1 cellular context compared by ENCODE assay signal in the genomic region with DNA sequence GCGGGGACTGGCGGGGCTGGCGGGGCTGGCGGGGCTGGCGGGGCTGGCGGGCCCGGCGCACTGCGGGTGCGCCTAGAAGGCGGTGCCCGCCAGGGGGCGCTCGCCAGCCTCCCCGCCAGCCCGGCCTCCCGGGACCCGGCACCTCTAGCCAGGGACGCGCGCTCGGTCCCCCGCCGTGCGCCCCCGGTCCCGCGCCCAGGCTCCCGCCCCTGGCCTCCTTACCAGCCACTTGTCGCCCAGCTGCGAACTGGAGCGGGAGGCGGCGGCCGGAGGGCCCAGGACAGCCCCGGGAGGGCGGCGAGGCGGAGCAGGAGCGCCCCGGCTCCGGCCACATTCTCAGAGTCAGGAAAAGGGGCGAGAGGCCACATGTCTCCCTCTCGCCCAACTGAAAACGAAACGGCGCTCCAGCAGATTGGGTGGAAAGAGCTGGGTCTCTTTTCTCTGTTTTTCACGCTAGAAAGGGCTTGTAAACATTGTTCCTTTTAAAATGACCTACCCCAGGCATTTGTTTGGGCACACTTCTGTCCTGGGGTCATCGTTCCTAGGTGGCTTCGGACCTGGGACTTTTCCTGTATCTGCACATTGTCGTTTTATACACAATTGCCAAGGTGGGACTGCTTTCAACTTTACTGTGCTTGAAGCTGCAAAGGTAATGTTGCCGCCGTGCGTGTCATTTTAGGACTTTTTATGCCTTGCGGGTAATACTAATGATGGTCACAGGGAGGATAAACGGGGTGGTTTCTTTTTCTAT.
A peak's percentile ranks its signal among the peaks of the same experiment; 100 is the strongest.
TF ChIP-seq lines count a peak whose summit lies in the region.

No MANE protein-coding gene starts in this region.

TF ChIP-seq in K562, 482 proteins besides CTCF, POLR2A, EP300 and RAD21 (continued from another document and continues in another):
- TF ChIP-seq MIER1 (IDR thresholded peaks at IDR 0.05; ENCODE audit: low read depth): no peak
- TF ChIP-seq BHLHE40 (IDR thresholded peaks at IDR 0.05; ENCODE audit: low read length): no peak
- TF ChIP-seq SMAD4 (CRISPR knock-in tag; conservative IDR thresholded peaks at IDR 0.05): peak; percentile 74
- TF ChIP-seq HDAC8 (tag; IDR thresholded peaks at IDR 0.05): no peak
- no peak for TF ChIP-seq ZNF311 (CRISPR knock-in tag; IDR thresholded peaks at IDR 0.05)
- TF ChIP-seq ZNF165 (CRISPR knock-in tag; IDR thresholded peaks at IDR 0.05; ENCODE audit: borderline replicate concordance): no peak
- TF ChIP-seq ADNP (tag; IDR thresholded peaks at IDR 0.05): no peak; the same call in 1 of the 2 replicates
- no peak for TF ChIP-seq NR4A1 (CRISPR knock-in tag; IDR thresholded peaks at IDR 0.05)
- TF ChIP-seq NR4A1 (tag; IDR thresholded peaks at IDR 0.05): no peak
- peak; percentile 73 for TF ChIP-seq POLR2H (tag; IDR thresholded peaks at IDR 0.05; ENCODE audit: low read depth)
- no peak for TF ChIP-seq NFATC3 (IDR thresholded peaks at IDR 0.05)
- no peak; the same call in 1 of the 2 replicates for TF ChIP-seq TCF3 (CRISPR knock-in tag; IDR thresholded peaks at IDR 0.05)
- no peak for TF ChIP-seq ZNF780A (CRISPR knock-in tag; IDR thresholded peaks at IDR 0.05)
- no peak for TF ChIP-seq CEBPB (tag; IDR thresholded peaks at IDR 0.05)
- no peak for TF ChIP-seq SIX5 (IDR thresholded peaks at IDR 0.05; ENCODE audit: borderline replicate concordance in 1 of 2, insufficient read depth in 1 of 2, low read depth in 1 of 2, low read length in 2 of 2)
- TF ChIP-seq ZNF184 (CRISPR knock-in tag; IDR thresholded peaks at IDR 0.05): no peak
- TF ChIP-seq DNMT1 (IDR thresholded peaks at IDR 0.05): no peak
- TF ChIP-seq CBX3 (IDR thresholded peaks at IDR 0.05; ENCODE audit: borderline replicate concordance in 1 of 2, low read length in 2 of 2): no peak
- no peak for TF ChIP-seq FOXP4 (CRISPR knock-in tag; IDR thresholded peaks at IDR 0.05; ENCODE audit: borderline replicate concordance)
- peak; percentile 86; the same call in 1 of the 2 replicates for TF ChIP-seq PHF8 (IDR thresholded peaks at IDR 0.05; ENCODE audit: borderline replicate concordance, low read length)
- no peak for TF ChIP-seq E2F8 (IDR thresholded peaks at IDR 0.05; ENCODE audit: low read depth, partially characterized antibody)
- TF ChIP-seq SFPQ (IDR thresholded peaks at IDR 0.05; ENCODE audit: low read depth, low read length): no peak
- TF ChIP-seq ZBTB34 (CRISPR knock-in tag; IDR thresholded peaks at IDR 0.05): no peak
- TF ChIP-seq ELF4 (CRISPR knock-in tag; IDR thresholded peaks at IDR 0.05): no peak
- TF ChIP-seq FOXP1 (CRISPR knock-in tag; IDR thresholded peaks at IDR 0.05): no peak; the same call in none of the 2 replicates
- TF ChIP-seq, protein P1, sequence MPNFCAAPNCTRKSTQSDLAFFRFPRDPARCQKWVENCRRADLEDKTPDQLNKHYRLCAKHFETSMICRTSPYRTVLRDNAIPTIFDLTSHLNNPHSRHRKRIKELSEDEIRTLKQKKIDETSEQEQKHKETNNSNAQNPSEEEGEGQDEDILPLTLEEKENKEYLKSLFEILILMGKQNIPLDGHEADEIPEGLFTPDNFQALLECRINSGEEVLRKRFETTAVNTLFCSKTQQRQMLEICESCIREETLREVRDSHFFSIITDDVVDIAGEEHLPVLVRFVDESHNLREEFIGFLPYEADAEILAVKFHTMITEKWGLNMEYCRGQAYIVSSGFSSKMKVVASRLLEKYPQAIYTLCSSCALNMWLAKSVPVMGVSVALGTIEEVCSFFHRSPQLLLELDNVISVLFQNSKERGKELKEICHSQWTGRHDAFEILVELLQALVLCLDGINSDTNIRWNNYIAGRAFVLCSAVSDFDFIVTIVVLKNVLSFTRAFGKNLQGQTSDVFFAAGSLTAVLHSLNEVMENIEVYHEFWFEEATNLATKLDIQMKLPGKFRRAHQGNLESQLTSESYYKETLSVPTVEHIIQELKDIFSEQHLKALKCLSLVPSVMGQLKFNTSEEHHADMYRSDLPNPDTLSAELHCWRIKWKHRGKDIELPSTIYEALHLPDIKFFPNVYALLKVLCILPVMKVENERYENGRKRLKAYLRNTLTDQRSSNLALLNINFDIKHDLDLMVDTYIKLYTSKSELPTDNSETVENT (CRISPR knock-in tag; IDR thresholded peaks at IDR 0.05): peak; percentile 33; the same call in 1 of the 2 replicates
- TF ChIP-seq PHTF2 (CRISPR knock-in tag; IDR thresholded peaks at IDR 0.05): no peak
- TF ChIP-seq NBN (IDR thresholded peaks at IDR 0.05; ENCODE audit: low read depth): no peak
- no peak for TF ChIP-seq EHMT2 (IDR thresholded peaks at IDR 0.05)
- TF ChIP-seq PRDM10 (IDR thresholded peaks at IDR 0.05; ENCODE audit: partially characterized antibody): no peak
- TF ChIP-seq TAL1 (IDR thresholded peaks at IDR 0.05): no peak
- TF ChIP-seq GTF2F1 (IDR thresholded peaks at IDR 0.05; ENCODE audit: low read depth, low read length): no peak
- no peak for TF ChIP-seq HNRNPUL1 (IDR thresholded peaks at IDR 0.05; ENCODE audit: low read length)
- TF ChIP-seq ZZZ3 (IDR thresholded peaks at IDR 0.05): no peak
- TF ChIP-seq, protein P2, sequence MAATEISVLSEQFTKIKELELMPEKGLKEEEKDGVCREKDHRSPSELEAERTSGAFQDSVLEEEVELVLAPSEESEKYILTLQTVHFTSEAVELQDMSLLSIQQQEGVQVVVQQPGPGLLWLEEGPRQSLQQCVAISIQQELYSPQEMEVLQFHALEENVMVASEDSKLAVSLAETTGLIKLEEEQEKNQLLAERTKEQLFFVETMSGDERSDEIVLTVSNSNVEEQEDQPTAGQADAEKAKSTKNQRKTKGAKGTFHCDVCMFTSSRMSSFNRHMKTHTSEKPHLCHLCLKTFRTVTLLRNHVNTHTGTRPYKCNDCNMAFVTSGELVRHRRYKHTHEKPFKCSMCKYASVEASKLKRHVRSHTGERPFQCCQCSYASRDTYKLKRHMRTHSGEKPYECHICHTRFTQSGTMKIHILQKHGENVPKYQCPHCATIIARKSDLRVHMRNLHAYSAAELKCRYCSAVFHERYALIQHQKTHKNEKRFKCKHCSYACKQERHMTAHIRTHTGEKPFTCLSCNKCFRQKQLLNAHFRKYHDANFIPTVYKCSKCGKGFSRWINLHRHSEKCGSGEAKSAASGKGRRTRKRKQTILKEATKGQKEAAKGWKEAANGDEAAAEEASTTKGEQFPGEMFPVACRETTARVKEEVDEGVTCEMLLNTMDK (IDR thresholded peaks at IDR 0.05; ENCODE audit: borderline replicate concordance, insufficient read depth, low read depth, low read length, poor library complexity, severe bottlenecking): peak; percentile 91
- TF ChIP-seq ZNF507 (tag; conservative IDR thresholded peaks at IDR 0.05): no peak
